In the genomic region with DNA sequence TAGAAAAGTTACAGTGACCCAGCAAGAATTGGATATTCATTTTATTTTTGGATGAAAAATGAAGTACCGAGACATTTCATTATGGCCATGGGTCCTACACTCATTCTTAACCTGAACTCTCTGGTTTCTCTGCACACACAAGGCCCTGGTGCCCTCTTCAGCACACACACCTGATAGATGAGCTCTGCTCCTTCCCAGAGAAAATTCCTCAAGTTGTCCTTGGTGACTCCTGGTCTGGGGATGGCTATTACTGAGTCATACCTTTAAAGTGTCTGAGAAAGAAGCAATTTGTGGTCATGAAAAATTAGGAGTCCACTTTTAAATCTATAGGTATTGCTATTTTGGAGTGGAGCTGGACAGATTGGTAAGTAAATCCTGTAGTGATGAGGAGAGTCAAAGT, we compare ENCODE assay signal across 15 cellular contexts.
DNase-seq lines count a peak whose midpoint lies in the region; TF ChIP-seq lines count a peak whose summit lies in the region.
"Had no signal": no experiment of that assay in that cellular context is flagged by ENCODE, and none has a peak within 500 bp of the region (broad histone marks: within the 10 kb centered on the region; RNA-seq: fewer than 3 reads in every experiment).

No MANE protein-coding gene starts in this region.

- H3K4me1 ChIP-seq in parathyroid adenoma (peaks cover 12% of the 10 kb centered on the region), GM23248 (ENCODE audit: insufficient read depth) (no peaks in the 10 kb centered on the region)

- H3K27me3 ChIP-seq in parathyroid adenoma (ENCODE audit: control insufficient read depth, insufficient read depth, low read length) (no peaks in the 10 kb centered on the region), GM23248 (replicated peaks; ENCODE audit: insufficient read depth) (no peaks in the 10 kb centered on the region; the same call in 1 of the 2 replicates)
- H3K27me3 ChIP-seq: BLaER1 treated with 17β-estradiol and CSF1 and Interleukin-3, amounts not matched to agents 10 nM and 100 nM had no signal

- H3K9ac ChIP-seq in parathyroid adenoma (no peak overlapping the region), GM23248 (no peak overlapping the region)
- H3K9ac ChIP-seq: BLaER1 treated with 17β-estradiol and CSF1 and Interleukin-3, amounts not matched to agents 10 nM and 100 nM had no signal

- TF ChIP-seq CTCF in parathyroid adenoma (IDR thresholded peaks at IDR 0.05): no peak

- DNase-seq in A172 (ENCODE audit: low spot score) (peak; percentile 15), M059J (ENCODE audit: low read depth) (peak; percentile 43), glomerular visceral epithelial cell (ENCODE audit: extremely low spot score) (peak; percentile 19), GM23248 (no peak), NCI-H2081 treated with DMSO at 0.1 percent for 48 hours (lab: John Stamatoyannopoulos, UW) (no peak), Ammon's horn (ENCODE audit: low spot score) (no peak)
- no peak for DNase-seq in activated effector memory CD4-positive, alpha-beta T cell treated with Interleukin-2 at 50 U/mL for 16 hours
- DNase-seq: Calu3; CD8-positive, alpha-beta T cell; DMS79 treated with DMSO at 0.1 percent for 48 hours had no signal

- WGBS in GM23248 (ENCODE audit: low coverage in 1 of 2, low lambda C conversion rate in 2 of 2, missing lambda C conversion rate in 2 of 2), 2 experiments: 22 to 29% methylated on average over 1 of the region's 1 CpG

- no peaks in the 10 kb centered on the region for H3F3A ChIP-seq in GM23248 (ENCODE audit: insufficient read depth)

- H3K4me2 ChIP-seq in parathyroid adenoma (ENCODE audit: low read length) (no peak overlapping the region), GM23248 (ENCODE audit: unreplicated experiment) (no peak overlapping the region)
- H3K4me2 ChIP-seq: BLaER1 treated with 17β-estradiol and CSF1 and Interleukin-3, amounts not matched to agents 10 nM and 100 nM had no signal

- H3K27ac ChIP-seq in parathyroid adenoma (no peak overlapping the region), GM23248 (no peak overlapping the region)
- H3K27ac ChIP-seq: 22Rv1; BLaER1 treated with 17β-estradiol and CSF1 and Interleukin-3, amounts not matched to agents 10 nM and 100 nM; HL-60 had no signal

- no peaks in the 10 kb centered on the region for H4K20me1 ChIP-seq in GM23248 (ENCODE audit: insufficient read depth)
- H4K20me1 ChIP-seq: BLaER1 treated with 17β-estradiol and CSF1 and Interleukin-3, amounts not matched to agents 10 nM and 100 nM had no signal

- H3K9me2 ChIP-seq in GM23248 (ENCODE audit: insufficient read depth): no peaks in the 10 kb centered on the region

- H2AFZ ChIP-seq in parathyroid adenoma (peak overlapping the region; percentile 13), GM23248 (no peak overlapping the region)

- H3K36me3 ChIP-seq in parathyroid adenoma (ENCODE audit: control insufficient read depth, insufficient read depth, low read length) (no peaks in the 10 kb centered on the region), GM23248 (ENCODE audit: low read depth) (no peaks in the 10 kb centered on the region)
- H3K36me3 ChIP-seq: BLaER1 treated with 17β-estradiol and CSF1 and Interleukin-3, amounts not matched to agents 10 nM and 100 nM; HAP-1 had no signal

- no peaks in the 10 kb centered on the region for H3K9me3 ChIP-seq in parathyroid adenoma (ENCODE audit: control insufficient read depth, low read length)
- no peaks in the 10 kb centered on the region for H3K9me3 ChIP-seq in GM23248 (ENCODE audit: low read depth)
- H3K9me3 ChIP-seq: BLaER1 treated with 17β-estradiol and CSF1 and Interleukin-3, amounts not matched to agents 10 nM and 100 nM; HAP-1 had no signal

- no peak overlapping the region for H3K4me3 ChIP-seq in parathyroid adenoma (ENCODE audit: low read depth, low read length)
- no peak overlapping the region for H3K4me3 ChIP-seq in GM23248
- H3K4me3 ChIP-seq: BLaER1 treated with 17β-estradiol and CSF1 and Interleukin-3, amounts not matched to agents 10 nM and 100 nM; HAP-1 had no signal

- H3K79me2 ChIP-seq in parathyroid adenoma (no peaks in the 10 kb centered on the region), GM23248 (ENCODE audit: insufficient read depth) (no peaks in the 10 kb centered on the region)

- in situ Hi-C loops in GM23248 (cut with MboI): no loop called here

Comparison
In these comparisons a context has a peak if more than half of its experiments do, and no peak if none do; other contexts are left out.
1. DNase-seq: peak in A172 (single experiment), M059J (single experiment) and glomerular visceral epithelial cell (single experiment); none in GM23248 (single experiment), activated effector memory CD4-positive, alpha-beta T cell treated with Interleukin-2 at 50 U/mL for 16 hours (single experiment), NCI-H2081 treated with DMSO at 0.1 percent for 48 hours (single experiment) and Ammon's horn (single experiment).